14 cellular contexts compared by ENCODE assay signal in the genomic region with DNA sequence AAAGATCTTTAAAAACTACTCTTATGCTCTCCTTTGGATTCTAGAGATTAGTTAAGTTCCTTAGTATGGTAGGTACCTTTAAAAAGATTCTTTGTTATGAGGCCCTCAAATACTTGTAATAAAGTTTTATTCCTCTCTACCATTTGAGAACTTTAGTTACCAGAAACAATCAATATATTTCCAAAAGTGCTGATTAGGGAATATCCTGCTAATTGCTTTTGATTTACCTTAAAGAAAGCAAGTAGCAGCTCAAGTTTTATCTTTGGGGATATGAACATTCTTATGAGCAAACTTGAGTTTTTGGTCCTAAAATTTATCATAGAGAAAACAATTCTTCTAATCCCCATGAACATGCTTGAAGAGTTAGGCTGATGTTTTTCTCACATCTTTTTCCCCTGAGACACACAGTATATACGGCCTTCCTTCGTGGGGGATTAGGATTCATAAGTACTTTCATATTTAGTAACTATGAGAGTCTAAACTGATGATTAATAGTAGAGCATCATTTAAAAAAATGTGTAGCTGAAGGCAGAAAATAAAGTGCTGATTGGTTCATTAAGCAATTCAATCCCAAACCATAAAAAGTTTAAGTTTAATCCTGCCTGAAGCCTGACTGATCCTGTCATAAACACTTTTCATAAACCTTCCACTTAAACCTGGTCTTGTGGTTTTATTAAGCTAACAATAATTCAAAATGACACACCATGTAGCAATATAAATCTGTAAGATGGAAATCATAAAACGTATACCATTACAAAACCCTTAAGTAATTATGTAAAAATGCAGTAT.
DNase-seq lines count a peak whose midpoint lies in the region; ATAC-seq and TF ChIP-seq lines count a peak whose summit lies in the region.
"Had no signal": no experiment of that assay in that cellular context is flagged by ENCODE, and none has a peak within 500 bp of the region (broad histone marks: within the 10 kb centered on the region; RNA-seq: fewer than 3 reads in every experiment).

No MANE protein-coding gene starts in this region.

- H2AFZ ChIP-seq in osteoblast (ENCODE audit: low read length) = no peak overlapping the region

- TF ChIP-seq EP300 in tibial nerve (IDR thresholded peaks at IDR 0.05) = no peak

- H3K9me3 ChIP-seq in osteoblast (ENCODE audit: low read depth, low read length) = no peaks in the 10 kb centered on the region
- no peaks in the 10 kb centered on the region for H3K9me3 ChIP-seq in tibial nerve
- peaks cover 0 to 4% (median 0%) of the 10 kb centered on the region in 3 donors for H3K9me3 ChIP-seq in body of pancreas
- H3K9me3 ChIP-seq: Caco-2, HAP-1 had no signal

- no peak for TF ChIP-seq POLR2A in tibial nerve (IDR thresholded peaks at IDR 0.05)
- no peak for TF ChIP-seq POLR2A in body of pancreas (IDR thresholded peaks at IDR 0.05)

- no peaks in the 10 kb centered on the region for H3K4me1 ChIP-seq in osteoblast (ENCODE audit: insufficient read depth, low read length)
- H3K4me1 ChIP-seq in tibial nerve = no peaks in the 10 kb centered on the region
- H3K4me1 ChIP-seq in body of pancreas = no peaks in the 10 kb centered on the region
- H3K4me1 ChIP-seq: Caco-2, HAP-1 had no signal

- H3K27me3 ChIP-seq in osteoblast (ENCODE audit: insufficient read depth, low read length) = no peaks in the 10 kb centered on the region
- no peaks in the 10 kb centered on the region for H3K27me3 ChIP-seq in tibial nerve
- H3K27me3 ChIP-seq in body of pancreas = no peaks in the 10 kb centered on the region

- H3K4me2 ChIP-seq in osteoblast (ENCODE audit: insufficient read depth, low read length) = no peak overlapping the region
- H3K4me2 ChIP-seq: KMS-11 had no signal

- peak; percentile 11 for DNase-seq in GM12865 (ENCODE audit: low read depth)
- peak; percentile 19 for DNase-seq in NCI-H524 treated with DMSO at 0.1 percent for 48 hours (lab: John Stamatoyannopoulos, UW)
- DNase-seq in osteoblast (ENCODE audit: insufficient read length, low spot score, missing footprints) = peak; percentile 39
- DNase-seq in NCI-H1092 (lab: John Stamatoyannopoulos, UW) = no peak
- no peak for DNase-seq in tibial nerve (ENCODE audit: low spot score in 2 of 2)
- DNase-seq in body of pancreas = no peak
- DNase-seq: ACHN; Caco-2; CD4-positive, alpha-beta T cell had no signal

- TF ChIP-seq CTCF in GM12865 (IDR thresholded peaks at IDR 0.05; ENCODE audit: insufficient read depth, low read depth, low read length, missing control alignments) = no peak
- no peak for TF ChIP-seq CTCF in osteoblast (IDR thresholded peaks at IDR 0.05; ENCODE audit: extremely low read depth, low read depth, low read length)
- TF ChIP-seq CTCF in tibial nerve (IDR thresholded peaks at IDR 0.05) = no peak
- no peak for TF ChIP-seq CTCF in body of pancreas (IDR thresholded peaks at IDR 0.05)

- ATAC-seq in HG02610 (IDR thresholded peaks at IDR 0.05; ENCODE audit: unreplicated experiment) (peak; percentile 56), body of pancreas (no peak), GM21825 (IDR thresholded peaks at IDR 0.05; ENCODE audit: unreplicated experiment) (no peak)

- no peak overlapping the region for H3K27ac ChIP-seq in osteoblast (ENCODE audit: low read depth, low read length)
- no peak overlapping the region for H3K27ac ChIP-seq in tibial nerve
- H3K27ac ChIP-seq in body of pancreas = no peak overlapping the region
- H3K27ac ChIP-seq: C4-2B, KMS-11 had no signal

- H3K4me3 ChIP-seq in GM12865 (ENCODE audit: low read depth, low read length) (no peak overlapping the region), osteoblast (ENCODE audit: insufficient read depth, low read length) (no peak overlapping the region), tibial nerve (no peak overlapping the region), body of pancreas (no peak overlapping the region)
- H3K4me3 ChIP-seq: HAP-1 had no signal

- no peaks in the 10 kb centered on the region for H3K79me2 ChIP-seq in osteoblast (ENCODE audit: insufficient read depth, low read length)

- 63 to 71% methylated on average over 3 of the region's 3 CpGs for WGBS in tibial nerve, 2 donors
- 56 to 64% methylated on average over 3 of the region's 3 CpGs for whole genome bisulfite sequencing in body of pancreas, 2 donors

- intact Hi-C loops in body of pancreas (cut with DNase I) = no loop called here

- no peaks in the 10 kb centered on the region for H4K20me1 ChIP-seq in osteoblast (ENCODE audit: insufficient read depth, low read length)

- no peaks in the 10 kb centered on the region for H3K36me3 ChIP-seq in osteoblast (ENCODE audit: insufficient read depth, low read length)
- no peaks in the 10 kb centered on the region for H3K36me3 ChIP-seq in tibial nerve
- no peaks in the 10 kb centered on the region for H3K36me3 ChIP-seq in body of pancreas (replicated peaks in 1 of 2; ENCODE audit: insufficient read depth in 1 of 2, low read depth in 2 of 2)
- H3K36me3 ChIP-seq: HAP-1 had no signal

Comparison
In these comparisons a context has a peak if more than half of its experiments do, and no peak if none do; other contexts are left out.
1. DNase-seq: peak in GM12865 (single experiment), NCI-H524 treated with DMSO at 0.1 percent for 48 hours (single experiment) and osteoblast (single experiment); none in NCI-H1092 (single experiment), tibial nerve (0 of 2) and body of pancreas (0 of 4).